ENCODE assay signal across 6 cellular contexts in genomic region chr2:19368760-19369159, GRCh38. TPM values are rescaled to one million over a fixed set of nuclear protein-coding genes. Genes with fewer than 3 reads are reported as not detected.
"Had no signal": no experiment of that assay in that cellular context is flagged by ENCODE, and none has a peak within 500 bp of the region (broad histone marks: within the 10 kb centered on the region; RNA-seq: fewer than 3 reads in every experiment).

No MANE protein-coding gene starts in this region.

- DNase-seq: GOT3, H7 had no signal

- H3K4me1 ChIP-seq: HAP-1 had no signal

- H3K27ac ChIP-seq: GM23248, HL-60 had no signal

- H3K4me3 ChIP-seq: GM23248, HAP-1 had no signal

- H3K9me3 ChIP-seq: HAP-1 had no signal

- H3K36me3 ChIP-seq: HAP-1 had no signal

RNA-seq across cellular contexts. Expression of gene OSR1, which starts 10.3 kb away (rescaled TPM):
- total RNA-seq: H7, HT1080 had no signal
